ENCODE assay signal across 13 cellular contexts in the genomic region with DNA sequence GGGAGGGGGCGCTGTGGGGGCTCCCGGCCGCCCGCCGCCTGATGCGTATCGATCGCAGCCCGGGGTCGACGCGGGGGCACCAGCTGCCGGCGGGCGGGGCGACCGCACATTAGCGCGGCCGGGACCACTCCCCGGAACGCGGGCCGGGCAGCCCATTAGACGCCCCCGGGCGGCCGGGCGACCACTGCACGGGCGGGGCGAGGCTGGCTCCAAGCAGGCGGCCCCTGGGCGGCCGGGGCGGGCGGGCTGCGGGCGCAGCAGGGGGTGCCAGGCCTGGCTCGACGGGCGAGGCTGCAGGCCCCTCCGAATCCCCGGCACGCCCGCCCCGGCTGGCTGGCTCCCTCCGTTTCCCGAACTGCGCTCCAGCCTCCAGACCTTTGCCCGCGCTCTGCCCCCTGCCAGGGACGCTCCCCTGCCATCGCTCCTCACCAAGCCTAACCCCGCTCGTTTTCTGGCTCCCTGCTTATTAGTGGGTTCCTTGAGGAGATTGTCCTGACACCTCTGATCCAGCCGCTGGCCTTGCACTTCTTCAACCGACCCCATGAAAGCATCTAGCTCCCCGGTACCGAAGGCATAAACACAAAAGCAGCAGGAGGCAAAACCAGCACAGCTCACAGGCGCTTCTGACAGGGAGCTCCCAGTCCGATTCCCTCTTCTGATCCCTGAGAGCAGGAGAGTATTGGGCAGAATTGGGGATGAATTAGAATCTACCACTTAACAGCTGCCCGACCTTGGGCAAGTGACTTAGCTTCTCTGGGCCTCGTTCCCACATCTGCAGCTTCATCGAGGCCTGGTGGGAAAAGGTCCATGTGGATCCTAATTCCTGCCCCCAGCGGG.
DNase-seq lines count a peak whose midpoint lies in the region; ATAC-seq and TF ChIP-seq lines count a peak whose summit lies in the region.
"Had no signal": no experiment of that assay in that cellular context is flagged by ENCODE, and none has a peak within 500 bp of the region (broad histone marks: within the 10 kb centered on the region; RNA-seq: fewer than 3 reads in every experiment).

No MANE protein-coding gene starts in this region.

- H3K9me3 ChIP-seq in osteoblast (ENCODE audit: low read depth, low read length) = no peaks in the 10 kb centered on the region
- H3K9me3 ChIP-seq: body of pancreas had no signal

- DNase-seq in ELF-1 (ENCODE audit: low read depth, low spot score) (peak; percentile 15), NCI-H1092 (lab: John Stamatoyannopoulos, UW) (peak; percentile 82), glutamatergic neuron (peak; percentile 74), osteoblast (ENCODE audit: insufficient read length, low spot score, missing footprints) (peak; percentile 77), lower leg skin (ENCODE audit: low spot score in 2 of 2) (no peak)
- DNase-seq in effector CD8-positive, alpha-beta T cell (lab: John Stamatoyannopoulos, UW) = no peak
- DNase-seq: activated CD4-positive, alpha-beta T cell treated with anti-CD3 and anti-CD28 coated beads, Interleukin-2, amount 10 ng/mL, durations not matched to agents 24 days and 14 days; body of pancreas; mammary epithelial cell; NCI-H2107 had no signal

- no peak overlapping the region for H2AFZ ChIP-seq in osteoblast (ENCODE audit: low read length)

- no peaks in the 10 kb centered on the region for H3K79me2 ChIP-seq in osteoblast (ENCODE audit: insufficient read depth, low read length)

- H3K4me3 ChIP-seq in osteoblast (ENCODE audit: insufficient read depth, low read length) (no peak overlapping the region), lower leg skin (ENCODE audit: low read depth, poor library complexity, severe bottlenecking) (no peak overlapping the region)
- H3K4me3 ChIP-seq: body of pancreas had no signal

- no peaks in the 10 kb centered on the region for H3K9me3 Mint-ChIP-seq in glutamatergic neuron (ENCODE audit: unreplicated experiment)
- H3K9me3 Mint-ChIP-seq: activated CD4-positive, alpha-beta T cell treated with anti-CD3 and anti-CD28 coated beads, Interleukin-2, amount 10 ng/mL, durations not matched to agents 24 days and 14 days; activated T-helper 1 cell treated with anti-CD3 and anti-CD28 coated beads, Interleukin-12 subunit alpha, Interleukin-12 subunit beta, Interleukin-2, Interleukin-4 antibody, amounts not matched to agents 30 ng/mL and 10 ng/mL and 1 ng/mL, durations not matched to agents 14 hours and 24 hours and 36 hours; T-helper 1 cell treated with Interleukin-12 subunit alpha and Interleukin-12 subunit beta and Interleukin-4 antibody, amounts not matched to agents 30 μg/mL and 1 μg/mL, for 36 hours had no signal

- H3K27ac ChIP-seq in osteoblast (ENCODE audit: low read depth, low read length) = no peak overlapping the region
- H3K27ac ChIP-seq: body of pancreas had no signal

- no peaks in the 10 kb centered on the region for H3K36me3 ChIP-seq in osteoblast (ENCODE audit: insufficient read depth, low read length)

- intact Hi-C loops in lower leg skin (cut with DNase I; ENCODE audit: low total_unique reads) = no loop called here

- TF ChIP-seq CTCF in glutamatergic neuron (IDR thresholded peaks at IDR 0.05; ENCODE audit: partially characterized antibody, unreplicated experiment) = no peak
- no peak for TF ChIP-seq CTCF in osteoblast (IDR thresholded peaks at IDR 0.05; ENCODE audit: extremely low read depth, low read depth, low read length)
- TF ChIP-seq CTCF in lower leg skin (IDR thresholded peaks at IDR 0.05) = no peak

- WGBS in lower leg skin, 2 donors = 32 to 33% methylated on average over 43 to 45 of the region's 66 CpGs

- H4K20me1 ChIP-seq in osteoblast (ENCODE audit: insufficient read depth, low read length) = no peaks in the 10 kb centered on the region

- TF ChIP-seq POLR2A in lower leg skin (IDR thresholded peaks at IDR 0.05) = no peak

- H3K4me2 ChIP-seq in osteoblast (ENCODE audit: insufficient read depth, low read length) = no peak overlapping the region

- H3K27ac Mint-ChIP-seq in glutamatergic neuron (ENCODE audit: unreplicated experiment) = peak overlapping the region; percentile 6
- H3K27ac Mint-ChIP-seq: activated CD4-positive, alpha-beta T cell treated with anti-CD3 and anti-CD28 coated beads, Interleukin-2, amount 10 ng/mL, durations not matched to agents 24 days and 14 days; activated T-helper 1 cell treated with anti-CD3 and anti-CD28 coated beads, Interleukin-12 subunit alpha, Interleukin-12 subunit beta, Interleukin-2, Interleukin-4 antibody, amounts not matched to agents 30 ng/mL and 10 ng/mL and 1 ng/mL, durations not matched to agents 14 hours and 24 hours and 36 hours; T-helper 1 cell treated with Interleukin-12 subunit alpha and Interleukin-12 subunit beta and Interleukin-4 antibody, amounts not matched to agents 30 μg/mL and 1 μg/mL, for 36 hours had no signal

- H3K27me3 Mint-ChIP-seq in glutamatergic neuron (ENCODE audit: unreplicated experiment) = peaks cover 12% of the 10 kb centered on the region

- H3K27me3 ChIP-seq in osteoblast (ENCODE audit: insufficient read depth, low read length) = peaks cover 50% of the 10 kb centered on the region
- H3K27me3 ChIP-seq: body of pancreas had no signal

- H3K4me3 Mint-ChIP-seq in glutamatergic neuron (ENCODE audit: unreplicated experiment) = peak overlapping the region; percentile 89
- H3K4me3 Mint-ChIP-seq: activated CD4-positive, alpha-beta T cell treated with anti-CD3 and anti-CD28 coated beads, Interleukin-2, amount 10 ng/mL, durations not matched to agents 24 days and 14 days; activated T-helper 1 cell treated with anti-CD3 and anti-CD28 coated beads, Interleukin-12 subunit alpha, Interleukin-12 subunit beta, Interleukin-2, Interleukin-4 antibody, amounts not matched to agents 30 ng/mL and 10 ng/mL and 1 ng/mL, durations not matched to agents 14 hours and 24 hours and 36 hours; T-helper 1 cell treated with Interleukin-12 subunit alpha and Interleukin-12 subunit beta and Interleukin-4 antibody, amounts not matched to agents 30 μg/mL and 1 μg/mL, for 36 hours had no signal

- peaks cover 15% of the 10 kb centered on the region for H3K4me1 Mint-ChIP-seq in glutamatergic neuron (ENCODE audit: low read depth, unreplicated experiment)
- H3K4me1 Mint-ChIP-seq: activated CD4-positive, alpha-beta T cell treated with anti-CD3 and anti-CD28 coated beads, Interleukin-2, amount 10 ng/mL, durations not matched to agents 24 days and 14 days had no signal

- no peak for ATAC-seq in GM19351 (IDR thresholded peaks at IDR 0.05; ENCODE audit: unreplicated experiment)
- ATAC-seq: body of pancreas had no signal

- H3K36me3 Mint-ChIP-seq in glutamatergic neuron (ENCODE audit: unreplicated experiment) = no peaks in the 10 kb centered on the region

- no peaks in the 10 kb centered on the region for H3K4me1 ChIP-seq in osteoblast (ENCODE audit: insufficient read depth, low read length)
- H3K4me1 ChIP-seq: body of pancreas had no signal

Comparison
In these comparisons a context has a peak if more than half of its experiments do, and no peak if none do; other contexts are left out.
1. DNase-seq: peak in ELF-1 (single experiment), NCI-H1092 (single experiment), glutamatergic neuron (single experiment) and osteoblast (single experiment); none in effector CD8-positive, alpha-beta T cell (single experiment) and lower leg skin (0 of 2).